20 cellular contexts compared by ENCODE assay signal in the genomic region with DNA sequence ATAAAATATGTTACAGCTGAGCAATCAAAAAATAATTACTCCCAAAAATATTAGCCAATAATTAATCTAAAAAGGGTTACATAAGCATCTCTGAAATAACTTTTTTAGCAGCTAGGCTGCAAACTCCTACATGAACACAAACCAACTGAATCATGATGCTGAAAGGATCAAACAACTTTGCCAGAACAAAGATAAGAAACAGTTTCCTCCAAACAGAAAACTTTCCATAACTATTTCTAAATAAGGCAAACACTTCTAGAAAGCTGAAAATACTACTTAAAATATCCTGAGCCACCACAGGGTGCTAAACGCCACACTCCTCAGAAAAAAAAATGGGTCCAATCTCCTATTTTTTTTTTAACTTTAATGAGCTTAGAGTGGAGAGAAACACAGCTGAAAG.
"Had no signal": no experiment of that assay in that cellular context is flagged by ENCODE, and none has a peak within 500 bp of the region (broad histone marks: within the 10 kb centered on the region; RNA-seq: fewer than 3 reads in every experiment).

No MANE protein-coding gene starts in this region.

- H3K36me3 Mint-ChIP-seq: WTC11 had no signal

- H3K9me3 Mint-ChIP-seq: activated CD4-positive, alpha-beta memory T cell treated with anti-CD3 and anti-CD28 coated beads, Interleukin-2, amount 10 ng/mL, durations not matched to agents 7 days and 5 days; activated naive CD4-positive, alpha-beta T cell treated with anti-CD3 and anti-CD28 coated beads, Interleukin-2, amount 50 U/mL, for 24 hours; activated T-cell treated with anti-CD3 and anti-CD28 coated beads, Interleukin-2, amount 50 U/mL, for 4 hours; memory B cell; WTC11 had no signal

- H3K36me3 ChIP-seq: adrenal gland, colonic mucosa, esophagus muscularis mucosa, left lung, ovary, tibial artery, vagina had no signal

- H3K27me3 Mint-ChIP-seq: activated naive CD4-positive, alpha-beta T cell treated with anti-CD3 and anti-CD28 coated beads, Interleukin-2, amount 50 U/mL, for 24 hours had no signal

- H3K9me3 ChIP-seq: adrenal gland, colonic mucosa, esophagus muscularis mucosa, left lung, ovary, tibial artery, vagina had no signal

- H3K4me1 Mint-ChIP-seq: activated CD4-positive, alpha-beta memory T cell treated with anti-CD3 and anti-CD28 coated beads, Interleukin-2, amount 10 ng/mL, durations not matched to agents 7 days and 5 days; activated naive CD4-positive, alpha-beta T cell treated with anti-CD3 and anti-CD28 coated beads, Interleukin-2, amount 50 U/mL, for 24 hours; memory B cell had no signal

- H3K27ac Mint-ChIP-seq: activated CD4-positive, alpha-beta memory T cell treated with anti-CD3 and anti-CD28 coated beads, Interleukin-2, amount 10 ng/mL, durations not matched to agents 7 days and 5 days; activated naive CD4-positive, alpha-beta T cell treated with anti-CD3 and anti-CD28 coated beads, Interleukin-2, amount 50 U/mL, for 24 hours; memory B cell had no signal

- H3K4me3 Mint-ChIP-seq: activated CD4-positive, alpha-beta memory T cell treated with anti-CD3 and anti-CD28 coated beads, Interleukin-2, amount 10 ng/mL, durations not matched to agents 7 days and 5 days; activated naive CD4-positive, alpha-beta T cell treated with anti-CD3 and anti-CD28 coated beads, Interleukin-2, amount 50 U/mL, for 24 hours; activated T-cell treated with anti-CD3 and anti-CD28 coated beads, Interleukin-2, amount 50 U/mL, for 4 hours; memory B cell; WTC11 had no signal

- ATAC-seq: activated T-cell treated with anti-CD3 and anti-CD28 coated beads, Interleukin-2, amount 50 U/mL, for 4 hours; left lung; sciatic nerve; WTC11 had no signal

- H3K4me1 ChIP-seq: colonic mucosa, vagina had no signal

- H3K27me3 ChIP-seq: adrenal gland, colonic mucosa, esophagus muscularis mucosa, left lung, ovary, tibial artery, vagina had no signal

- H3K27ac ChIP-seq: adrenal gland, colonic mucosa, esophagus muscularis mucosa, left lung, ovary, tibial artery, vagina had no signal

- H3K4me3 ChIP-seq: adrenal gland, colonic mucosa, esophagus muscularis mucosa, left lung, ovary, tibial artery, vagina had no signal

- DNase-seq: activated CD4-positive, alpha-beta memory T cell treated with anti-CD3 and anti-CD28 coated beads, Interleukin-2, amount 10 ng/mL, durations not matched to agents 7 days and 5 days; activated CD4-positive, alpha-beta T cell treated with anti-CD3 and anti-CD28 coated beads for 4 hours; activated effector memory CD4-positive, alpha-beta T cell treated with Interleukin-2 at 50 U/mL for 16 hours; activated T-cell treated with anti-CD3 and anti-CD28 coated beads, Interleukin-2, amount 50 U/mL, for 4 hours; adrenal gland; colonic mucosa; foreskin fibroblast; hippocampal formation; kidney; left lung; ovary; stimulated activated CD4-positive, alpha-beta T cell treated with anti-CD3 and anti-CD28 coated beads, Interleukin-2, amount 100 ng/mL, for 24 hours; T-helper 2 cell; tibial artery had no signal
